Comparison of ENCODE assay signal across 8 cellular contexts in genomic region chr3:172622916-172623700, GRCh38.
DNase-seq lines count a peak whose midpoint lies in the region; ATAC-seq and TF ChIP-seq lines count a peak whose summit lies in the region.

No MANE protein-coding gene starts in this region.

- TF ChIP-seq EP300 in Ishikawa (IDR thresholded peaks at IDR 0.05; ENCODE audit: borderline replicate concordance), result no peak

- H3K36me3 ChIP-seq in uterus, result no peaks in the 10 kb centered on the region

- intact Hi-C loops in uterus (cut with DNase I; ENCODE audit: low total_unique reads), result no loop called here

- no peaks in the 10 kb centered on the region for H3K4me1 ChIP-seq in uterus

- H3K27ac Mint-ChIP-seq in T-helper 2 cell treated with Interferon-gamma antibody and Interleukin-4, amounts not matched to agents 5 μg/mL and 100 μg/mL, for 36 hours, result no peak overlapping the region
- H3K27ac Mint-ChIP-seq in mesothelial cell of epicardium, result peak overlapping the region; percentile 73

- peak overlapping the region; percentile 53 for H3K4me3 Mint-ChIP-seq in T-helper 2 cell treated with Interferon-gamma antibody and Interleukin-4, amounts not matched to agents 5 μg/mL and 100 μg/mL, for 36 hours
- H3K4me3 Mint-ChIP-seq in mesothelial cell of epicardium, result peak overlapping the region; percentile 17

- DNase-seq in DMS53 (lab: John Stamatoyannopoulos, UW) (peak; percentile 79), dermis blood vessel endothelial cell (peak; percentile 83), mesothelial cell of epicardium (ENCODE audit: low spot score in 2 of 2, unreplicated experiment in 2 of 2) (no peak), uterus (peak in 1 of 2 donors; percentile 35), HK-2 (ENCODE audit: unreplicated experiment) (no peak)
- no peak for DNase-seq in T-helper 2 cell treated with Interferon-gamma antibody and Interleukin-4, amounts not matched to agents 5 μg/mL and 100 μg/mL, for 36 hours (ENCODE audit: low spot score)

- H3K27me3 Mint-ChIP-seq in T-helper 2 cell treated with Interferon-gamma antibody and Interleukin-4, amounts not matched to agents 5 μg/mL and 100 μg/mL, for 36 hours (ENCODE audit: low read depth), result no peaks in the 10 kb centered on the region
- H3K27me3 Mint-ChIP-seq in mesothelial cell of epicardium (ENCODE audit: low read depth), result no peaks in the 10 kb centered on the region

- H3K27ac ChIP-seq in uterus, result peak overlapping the region; percentile 46 to 56

- TF ChIP-seq CTCF in mesothelial cell of epicardium (IDR thresholded peaks at IDR 0.05; ENCODE audit: unreplicated experiment) (peak; percentile 64), uterus (IDR thresholded peaks at IDR 0.05) (peak; percentile 29 to 70 (median 50))

- no peaks in the 10 kb centered on the region for H3K9me3 ChIP-seq in uterus

- H3K4me1 Mint-ChIP-seq in T-helper 2 cell treated with Interferon-gamma antibody and Interleukin-4, amounts not matched to agents 5 μg/mL and 100 μg/mL, for 36 hours (ENCODE audit: low read depth), result peaks cover 7% of the 10 kb centered on the region
- H3K4me1 Mint-ChIP-seq in mesothelial cell of epicardium, result peaks cover 16% of the 10 kb centered on the region

- H3K27me3 ChIP-seq in uterus, result no peaks in the 10 kb centered on the region

- no peaks in the 10 kb centered on the region for H3K9me3 Mint-ChIP-seq in T-helper 2 cell treated with Interferon-gamma antibody and Interleukin-4, amounts not matched to agents 5 μg/mL and 100 μg/mL, for 36 hours
- H3K9me3 Mint-ChIP-seq in mesothelial cell of epicardium, result no peaks in the 10 kb centered on the region

- TF ChIP-seq POLR2A in uterus (IDR thresholded peaks at IDR 0.05), result no peak

- ATAC-seq in HG03432 (IDR thresholded peaks at IDR 0.05; ENCODE audit: unreplicated experiment), result no peak

- TF ChIP-seq RAD21 in Ishikawa (IDR thresholded peaks at IDR 0.05; ENCODE audit: low read depth), result peak; percentile 49

- no peak overlapping the region for H3K4me3 ChIP-seq in uterus

- H3K36me3 Mint-ChIP-seq in T-helper 2 cell treated with Interferon-gamma antibody and Interleukin-4, amounts not matched to agents 5 μg/mL and 100 μg/mL, for 36 hours (ENCODE audit: low read depth), result no peaks in the 10 kb centered on the region
- no peaks in the 10 kb centered on the region for H3K36me3 Mint-ChIP-seq in mesothelial cell of epicardium

TF ChIP-seq in Ishikawa, 13 proteins besides CTCF, POLR2A, EP300 and RAD21:
- TF ChIP-seq NFIC (IDR thresholded peaks at IDR 0.05) (peak; percentile 86), EGR1 (IDR thresholded peaks at IDR 0.05) (no peak), FOXM1 (IDR thresholded peaks at IDR 0.05; ENCODE audit: borderline replicate concordance, low read depth) (peak; percentile 24; the same call in 1 of the 2 replicates), TCF12 (IDR thresholded peaks at IDR 0.05; ENCODE audit: low read depth) (no peak), YY1 (IDR thresholded peaks at IDR 0.05; ENCODE audit: low read depth) (no peak), CEBPB (IDR thresholded peaks at IDR 0.05) (no peak), TEAD4 (IDR thresholded peaks at IDR 0.05) (no peak; the same call in 1 of the 2 replicates)
- TF ChIP-seq, protein P1, sequence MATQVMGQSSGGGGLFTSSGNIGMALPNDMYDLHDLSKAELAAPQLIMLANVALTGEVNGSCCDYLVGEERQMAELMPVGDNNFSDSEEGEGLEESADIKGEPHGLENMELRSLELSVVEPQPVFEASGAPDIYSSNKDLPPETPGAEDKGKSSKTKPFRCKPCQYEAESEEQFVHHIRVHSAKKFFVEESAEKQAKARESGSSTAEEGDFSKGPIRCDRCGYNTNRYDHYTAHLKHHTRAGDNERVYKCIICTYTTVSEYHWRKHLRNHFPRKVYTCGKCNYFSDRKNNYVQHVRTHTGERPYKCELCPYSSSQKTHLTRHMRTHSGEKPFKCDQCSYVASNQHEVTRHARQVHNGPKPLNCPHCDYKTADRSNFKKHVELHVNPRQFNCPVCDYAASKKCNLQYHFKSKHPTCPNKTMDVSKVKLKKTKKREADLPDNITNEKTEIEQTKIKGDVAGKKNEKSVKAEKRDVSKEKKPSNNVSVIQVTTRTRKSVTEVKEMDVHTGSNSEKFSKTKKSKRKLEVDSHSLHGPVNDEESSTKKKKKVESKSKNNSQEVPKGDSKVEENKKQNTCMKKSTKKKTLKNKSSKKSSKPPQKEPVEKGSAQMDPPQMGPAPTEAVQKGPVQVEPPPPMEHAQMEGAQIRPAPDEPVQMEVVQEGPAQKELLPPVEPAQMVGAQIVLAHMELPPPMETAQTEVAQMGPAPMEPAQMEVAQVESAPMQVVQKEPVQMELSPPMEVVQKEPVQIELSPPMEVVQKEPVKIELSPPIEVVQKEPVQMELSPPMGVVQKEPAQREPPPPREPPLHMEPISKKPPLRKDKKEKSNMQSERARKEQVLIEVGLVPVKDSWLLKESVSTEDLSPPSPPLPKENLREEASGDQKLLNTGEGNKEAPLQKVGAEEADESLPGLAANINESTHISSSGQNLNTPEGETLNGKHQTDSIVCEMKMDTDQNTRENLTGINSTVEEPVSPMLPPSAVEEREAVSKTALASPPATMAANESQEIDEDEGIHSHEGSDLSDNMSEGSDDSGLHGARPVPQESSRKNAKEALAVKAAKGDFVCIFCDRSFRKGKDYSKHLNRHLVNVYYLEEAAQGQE (IDR thresholded peaks at IDR 0.05; ENCODE audit: low read depth), result no peak
- TF ChIP-seq, protein P2, sequence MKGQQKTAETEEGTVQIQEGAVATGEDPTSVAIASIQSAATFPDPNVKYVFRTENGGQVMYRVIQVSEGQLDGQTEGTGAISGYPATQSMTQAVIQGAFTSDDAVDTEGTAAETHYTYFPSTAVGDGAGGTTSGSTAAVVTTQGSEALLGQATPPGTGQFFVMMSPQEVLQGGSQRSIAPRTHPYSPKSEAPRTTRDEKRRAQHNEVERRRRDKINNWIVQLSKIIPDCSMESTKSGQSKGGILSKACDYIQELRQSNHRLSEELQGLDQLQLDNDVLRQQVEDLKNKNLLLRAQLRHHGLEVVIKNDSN (IDR thresholded peaks at IDR 0.05), result no peak

Comparison
In these comparisons a context has a peak if more than half of its experiments do, and no peak if none do; other contexts are left out.
1. DNase-seq: peak in DMS53 (single experiment) and dermis blood vessel endothelial cell (single experiment); none in T-helper 2 cell treated with Interferon-gamma antibody and Interleukin-4, amounts not matched to agents 5 μg/mL and 100 μg/mL, for 36 hours (single experiment), mesothelial cell of epicardium (0 of 2) and HK-2 (single experiment).